In genomic region chr19:48513289-48514122, GRCh38 we compare ENCODE assay signal across 8 cellular contexts. TPM values are rescaled to one million over a fixed set of nuclear protein-coding genes. Genes with fewer than 3 reads are reported as not detected.
DNase-seq lines count a peak whose midpoint lies in the region; ATAC-seq and TF ChIP-seq lines count a peak whose summit lies in the region.

No MANE protein-coding gene starts in this region.

- TF ChIP-seq CTCF in GM12864 (IDR thresholded peaks at IDR 0.05; ENCODE audit: low read depth, low read length, missing control alignments) (no peak), RWPE2 (IDR thresholded peaks at IDR 0.05; ENCODE audit: poor library complexity, severe bottlenecking) (no peak), tibial artery (IDR thresholded peaks at IDR 0.05) (no peak)

- no peak overlapping the region for H4K91ac ChIP-seq in neuronal stem cell (ENCODE audit: low read depth, low read length, poor library complexity)

- H2AFZ ChIP-seq in Karpas-422 (ENCODE audit: low read length) (peak overlapping the region; percentile 98), neuronal stem cell (ENCODE audit: low read length) (peak overlapping the region; percentile 98)

- H3K79me1 ChIP-seq in neuronal stem cell (ENCODE audit: low read depth, low read length), result no peaks in the 10 kb centered on the region

- no peak overlapping the region for H4K8ac ChIP-seq in neuronal stem cell (ENCODE audit: low read depth, low read length)

- H3K27ac ChIP-seq in Karpas-422 (ENCODE audit: low read length) (0 out of 2 replicates have a peak overlapping the region, but pooled peaks have one; percentile 32), RWPE2 (ENCODE audit: poor library complexity, severe bottlenecking) (no peak overlapping the region), neuronal stem cell (replicated peaks; ENCODE audit: low read length) (no peak overlapping the region), tibial artery (no peak overlapping the region)

- H3K14ac ChIP-seq in neuronal stem cell (ENCODE audit: low read length), result peak overlapping the region; percentile 47

- peak; percentile 88 for ATAC-seq in RWPE2 (ENCODE audit: low read depth)
- no peak for ATAC-seq in HG02798 (IDR thresholded peaks at IDR 0.05; ENCODE audit: poor library complexity, unreplicated experiment)

- H3K27me3 ChIP-seq in Karpas-422 (ENCODE audit: low read length) (no peaks in the 10 kb centered on the region), RWPE2 (ENCODE audit: insufficient read depth, poor library complexity, severe bottlenecking) (no peaks in the 10 kb centered on the region), neuronal stem cell (ENCODE audit: control insufficient read depth in 3 of 3, insufficient read depth in 3 of 3, low read depth in 1 of 3, low read length in 3 of 3) (peaks cover 0 to 18% (median 15%) of the 10 kb centered on the region in 3 experiments), tibial artery (peaks cover 3 to 59% of the 10 kb centered on the region in 2 donors)

- peaks cover 26% of the 10 kb centered on the region for H3K4me1 ChIP-seq in Karpas-422 (ENCODE audit: low read length)
- H3K4me1 ChIP-seq in RWPE2 (ENCODE audit: insufficient read depth, poor library complexity, severe bottlenecking), result no peaks in the 10 kb centered on the region
- peaks cover 4 to 11% of the 10 kb centered on the region in 2 donors for H3K4me1 ChIP-seq in neuronal stem cell (ENCODE audit: control insufficient read depth in 2 of 2, insufficient read depth in 1 of 2, low read depth in 1 of 2, low read length in 2 of 2)
- peaks cover 0 to 30% (median 17%) of the 10 kb centered on the region in 4 donors for H3K4me1 ChIP-seq in tibial artery

- peak overlapping the region; percentile 95 for H3K18ac ChIP-seq in neuronal stem cell (ENCODE audit: low read length)

- H3K9me3 ChIP-seq in Karpas-422 (ENCODE audit: low read length), result no peaks in the 10 kb centered on the region
- no peaks in the 10 kb centered on the region for H3K9me3 ChIP-seq in RWPE2 (ENCODE audit: severe bottlenecking)
- no peaks in the 10 kb centered on the region for H3K9me3 ChIP-seq in neuronal stem cell (replicated peaks in 1 of 2; ENCODE audit: control insufficient read depth in 2 of 2, insufficient read depth in 1 of 2, low read depth in 1 of 2, low read length in 2 of 2)
- no peaks in the 10 kb centered on the region for H3K9me3 ChIP-seq in tibial artery

- H3K9me2 ChIP-seq in Karpas-422 (replicated peaks; ENCODE audit: insufficient read depth, low read length), result no peaks in the 10 kb centered on the region

- H2BK120ac ChIP-seq in neuronal stem cell (ENCODE audit: low read depth, low read length), result peak overlapping the region; percentile 24

- peak overlapping the region; percentile 67 for H2BK5ac ChIP-seq in neuronal stem cell (ENCODE audit: low read length)

- H3K4me2 ChIP-seq in Karpas-422 (ENCODE audit: low read depth, low read length, poor library complexity, severe bottlenecking) (peak overlapping the region; percentile 94), neuronal stem cell (ENCODE audit: insufficient read depth, low read length, poor library complexity, severe bottlenecking) (peak overlapping the region; percentile 98)

- H3K9ac ChIP-seq in Karpas-422 (ENCODE audit: low read length) (peak overlapping the region; percentile 85), neuronal stem cell (ENCODE audit: low read depth, low read length, poor library complexity) (peak overlapping the region; percentile 92)

- intact Hi-C loops in tibial artery (cut with DNase I; ENCODE audit: low total_unique reads), result no loop called here

- no peak overlapping the region for H2BK12ac ChIP-seq in neuronal stem cell (ENCODE audit: low read length)

- peak overlapping the region; percentile 76 for H3K23ac ChIP-seq in neuronal stem cell (ENCODE audit: low read depth, low read length, poor library complexity)

- H4K20me1 ChIP-seq in Karpas-422 (ENCODE audit: insufficient read depth, low read depth, low read length), result no peaks in the 10 kb centered on the region

- H3K36me3 ChIP-seq in Karpas-422 (ENCODE audit: insufficient read depth, low read length) (no peaks in the 10 kb centered on the region), RWPE2 (ENCODE audit: low read depth) (no peaks in the 10 kb centered on the region), neuronal stem cell (replicated peaks in 1 of 2; ENCODE audit: control insufficient read depth in 2 of 2, insufficient read depth in 2 of 2, low read length in 2 of 2) (no peaks in the 10 kb centered on the region), tibial artery (no peaks in the 10 kb centered on the region)

- H3K79me2 ChIP-seq in Karpas-422 (ENCODE audit: low read length), result no peaks in the 10 kb centered on the region

- H2BK15ac ChIP-seq in neuronal stem cell (ENCODE audit: low read length), result no peak overlapping the region

- H3K4ac ChIP-seq in neuronal stem cell (ENCODE audit: low read length), result no peak overlapping the region

- DNase-seq in GM12864 (ENCODE audit: low read depth), result peak; percentile 50
- DNase-seq in Karpas-422, result peak; percentile 92
- DNase-seq in RWPE2 (ENCODE audit: low spot score), result peak; percentile 80
- DNase-seq in activated effector memory CD4-positive, alpha-beta T cell treated with anti-CD3 and anti-CD28 coated beads, Interleukin-2, amount 50 U/mL, for 16 hours, result peak; percentile 90
- peak; percentile 82 for DNase-seq in germinal center (ENCODE audit: low spot score)
- no peak for DNase-seq in neuronal stem cell (ENCODE audit: low spot score)
- peak in 1 of 2 donors; percentile 47 for DNase-seq in tibial artery

- H3K4me3 ChIP-seq in GM12864 (ENCODE audit: low read depth, low read length), result peak overlapping the region; percentile 60
- peak overlapping the region; percentile 78 for H3K4me3 ChIP-seq in Karpas-422 (ENCODE audit: low read length)
- H3K4me3 ChIP-seq in RWPE2 (ENCODE audit: severe bottlenecking), result peak overlapping the region; percentile 47
- H3K4me3 ChIP-seq in neuronal stem cell (ENCODE audit: low read length in 2 of 2), result peak overlapping the region; percentile 50 to 90
- H3K4me3 ChIP-seq in tibial artery, result peak overlapping the region; percentile 38 to 51

- WGBS in neuronal stem cell (ENCODE audit: extremely low coverage in 2 of 2, insufficient read length in 2 of 2, insufficient replicate concordance in 1 of 2), 2 donors, result no CpG with 5 or more reads among the region's 54 CpGs

- H2AK5ac ChIP-seq in neuronal stem cell (ENCODE audit: low read depth, low read length), result peak overlapping the region; percentile 12

RNA-seq across cellular contexts. Expression of gene LMTK3, which starts 1.9 kb away (rescaled TPM):
- 0.54 TPM in 1 of 2 replicates, not detected in the other for total RNA-seq in Karpas-422 (2014; rRNA removed; shearing (Covaris generic); ENCODE audit: low replicate concordance)
- 7.9 TPM for polyA plus RNA-seq in neuronal stem cell (2013, experiment 1 of 2)
- polyA plus RNA-seq in neuronal stem cell (2013, experiment 2 of 2), result 7.5 TPM

RNA-seq across cellular contexts. Expression of gene SULT2B1, which starts 38.5 kb away (rescaled TPM):
- not detected in 2 replicates for total RNA-seq in Karpas-422 (2014; rRNA removed; shearing (Covaris generic); ENCODE audit: low replicate concordance)
- 0.13 TPM for polyA plus RNA-seq in neuronal stem cell (2013, experiment 1 of 2)
- polyA plus RNA-seq in neuronal stem cell (2013, experiment 2 of 2), result 0.18 TPM

RNA-seq across cellular contexts. Expression of gene CYTH2, which starts 44.3 kb away (rescaled TPM):
- total RNA-seq in Karpas-422 (2014; rRNA removed; shearing (Covaris generic); ENCODE audit: low replicate concordance), result 32.5 and 60.4 TPM in 2 replicates
- polyA plus RNA-seq in neuronal stem cell (2013, experiment 1 of 2), result 67.8 TPM
- polyA plus RNA-seq in neuronal stem cell (2013, experiment 2 of 2), result 64.1 TPM

RNA-seq across cellular contexts. Expression of gene KCNJ14, which starts 58.1 kb away (rescaled TPM):
- total RNA-seq in Karpas-422 (2014; rRNA removed; shearing (Covaris generic); ENCODE audit: low replicate concordance), result 0.69 and 1.1 TPM in 2 replicates
- polyA plus RNA-seq in neuronal stem cell (2013, experiment 1 of 2), result 0.52 TPM
- 0.69 TPM for polyA plus RNA-seq in neuronal stem cell (2013, experiment 2 of 2)
